ENCODE assay signal across 1 cellular context in the genomic region with DNA sequence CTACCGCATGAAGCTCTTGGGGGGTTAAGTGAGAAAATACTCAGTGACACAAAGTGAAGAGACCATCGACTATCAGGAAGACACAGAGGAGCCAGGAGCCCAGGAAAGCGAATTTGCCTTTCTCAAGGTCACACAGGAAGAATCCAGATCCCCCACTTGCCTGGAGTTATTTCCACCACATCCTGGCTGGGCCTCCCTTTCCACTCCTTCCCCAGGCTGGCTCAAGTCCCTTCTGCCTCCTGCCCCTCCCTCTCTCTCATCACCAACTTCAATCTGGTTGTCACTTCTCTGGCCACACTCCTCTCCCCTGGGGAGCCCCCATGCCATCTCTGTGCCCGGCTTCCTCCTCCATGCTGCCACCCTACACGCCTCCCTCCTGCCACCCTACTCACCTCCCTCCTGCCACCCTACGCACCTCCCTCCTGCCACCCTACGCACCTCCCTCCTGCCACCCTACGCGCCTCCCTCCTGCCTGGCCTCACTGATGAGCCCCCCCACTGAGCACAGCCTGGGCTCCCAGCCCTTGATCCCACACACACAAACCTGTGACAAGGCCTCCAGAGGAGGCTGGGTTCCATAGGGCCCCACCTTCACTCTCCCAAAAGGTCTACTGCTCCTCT.
TF ChIP-seq lines count a peak whose summit lies in the region.

No MANE protein-coding gene starts in this region.

TF ChIP-seq in HepG2, 621 proteins besides CTCF, POLR2A, EP300 and RAD21:
- TF ChIP-seq CENPX (CRISPR knock-in tag; IDR thresholded peaks at IDR 0.05) (no peak), ZNF510 (CRISPR knock-in tag; IDR thresholded peaks at IDR 0.05; ENCODE audit: low read depth) (no peak)
